Comparison of ENCODE assay signal across 1 cellular context in genomic region chr12:81162725-81163124, GRCh38.
A peak's percentile ranks its signal among the peaks of the same experiment; 100 is the strongest.
TF ChIP-seq lines count a peak whose summit lies in the region.

No MANE protein-coding gene starts in this region.

TF ChIP-seq in HepG2, 621 proteins besides CTCF, POLR2A, EP300 and RAD21:
- TF ChIP-seq RARG (CRISPR knock-in tag; IDR thresholded peaks at IDR 0.05; ENCODE audit: low read depth) (no peak), ZNF772 (CRISPR knock-in tag; IDR thresholded peaks at IDR 0.05) (no peak), ZNF607 (CRISPR knock-in tag; IDR thresholded peaks at IDR 0.05; ENCODE audit: borderline replicate concordance) (no peak), RBM22 (optimal IDR thresholded peaks at IDR 0.05; ENCODE audit: low read length) (peak; percentile 63), ZNF225 (CRISPR knock-in tag; IDR thresholded peaks at IDR 0.05) (no peak), ZNF18 (CRISPR knock-in tag; IDR thresholded peaks at IDR 0.05; ENCODE audit: insufficient replicate concordance) (no peak), ZBTB37 (CRISPR knock-in tag; IDR thresholded peaks at IDR 0.05) (no peak), MED8 (CRISPR knock-in tag; IDR thresholded peaks at IDR 0.05; ENCODE audit: insufficient replicate concordance) (no peak), ZNF180 (CRISPR knock-in tag; IDR thresholded peaks at IDR 0.05; ENCODE audit: borderline replicate concordance, low read depth) (no peak), ZFP41 (CRISPR knock-in tag; IDR thresholded peaks at IDR 0.05; ENCODE audit: borderline replicate concordance) (no peak), SP4 (CRISPR knock-in tag; IDR thresholded peaks at IDR 0.05) (no peak), AGO2 (optimal IDR thresholded peaks at IDR 0.05; ENCODE audit: low read depth, low read length) (peak; percentile 77), ZSCAN25 (CRISPR knock-in tag; IDR thresholded peaks at IDR 0.05) (no peak), SMAD1 (CRISPR knock-in tag; IDR thresholded peaks at IDR 0.05; ENCODE audit: borderline replicate concordance, low read depth) (no peak), ZNF629 (CRISPR knock-in tag; conservative IDR thresholded peaks at IDR 0.05) (no peak), LRRFIP1 (CRISPR knock-in tag; conservative IDR thresholded peaks at IDR 0.05) (no peak)
